Comparison of ENCODE assay signal across 7 cellular contexts in genomic region chr2:20438334-20439192, GRCh38. TPM values are rescaled to one million over a fixed set of nuclear protein-coding genes. Genes with fewer than 3 reads are reported as not detected.
DNase-seq lines count a peak whose midpoint lies in the region; FAIRE-seq and TF ChIP-seq lines count a peak whose summit lies in the region.

No MANE protein-coding gene starts in this region.

- H3K27me3 ChIP-seq in MG63: no peaks in the 10 kb centered on the region
- H3K27me3 ChIP-seq in adipocyte (replicated peaks; ENCODE audit: control insufficient read depth, insufficient read depth, low read length): no peaks in the 10 kb centered on the region
- no peaks in the 10 kb centered on the region for H3K27me3 ChIP-seq in tibial artery
- no peaks in the 10 kb centered on the region for H3K27me3 ChIP-seq in Karpas-422 (ENCODE audit: low read length)

- intact Hi-C loops in tibial artery (cut with DNase I; ENCODE audit: low total_unique reads): no loop called here

- H3K4me1 ChIP-seq in adipocyte (ENCODE audit: control insufficient read depth, insufficient read depth, low read length) (peaks cover 23% of the 10 kb centered on the region), tibial artery (peaks cover 0 to 44% (median 15%) of the 10 kb centered on the region in 4 donors), Karpas-422 (ENCODE audit: low read length) (no peaks in the 10 kb centered on the region)

- no peak overlapping the region for H3K4me2 ChIP-seq in Karpas-422 (ENCODE audit: low read depth, low read length, poor library complexity, severe bottlenecking)

- in situ Hi-C loops in GM13977 (cut with MboI; ENCODE audit: low pct_unique_long_range_greater_than_20kb, low sequenced_read_pairs, unreplicated experiment): no loop called here

- H3K9me3 ChIP-seq in MG63 (no peaks in the 10 kb centered on the region), adipocyte (ENCODE audit: control insufficient read depth, low read length) (no peaks in the 10 kb centered on the region), tibial artery (no peaks in the 10 kb centered on the region), Karpas-422 (ENCODE audit: low read length) (no peaks in the 10 kb centered on the region)

- H3K4me3 ChIP-seq in MG63 (no peak overlapping the region), adipocyte (ENCODE audit: low read length) (peak overlapping the region; percentile 5), tibial artery (no peak overlapping the region), Karpas-422 (ENCODE audit: low read length) (no peak overlapping the region)

- peak; percentile 34 for DNase-seq in MG63
- peak; percentile 92 for DNase-seq in adipocyte (ENCODE audit: low read depth)
- peak; percentile 84 to 88 for DNase-seq in tibial artery
- DNase-seq in Karpas-422: no peak
- DNase-seq in GM13977 (ENCODE audit: low spot score): no peak
- DNase-seq in HK-2 (ENCODE audit: unreplicated experiment): no peak

- H3K36me3 ChIP-seq in MG63: no peaks in the 10 kb centered on the region
- H3K36me3 ChIP-seq in adipocyte (ENCODE audit: control insufficient read depth, insufficient read depth, low read length, severe bottlenecking): no peaks in the 10 kb centered on the region
- no peaks in the 10 kb centered on the region for H3K36me3 ChIP-seq in tibial artery
- no peaks in the 10 kb centered on the region for H3K36me3 ChIP-seq in Karpas-422 (ENCODE audit: insufficient read depth, low read length)

- peak overlapping the region; percentile 72 to 74 for H3K27ac ChIP-seq in tibial artery
- no peak overlapping the region for H3K27ac ChIP-seq in Karpas-422 (ENCODE audit: low read length)

- FAIRE-seq in islet of Langerhans (lab: Jason Lieb, UNC): peak; percentile 96

- H3K79me2 ChIP-seq in Karpas-422 (ENCODE audit: low read length): no peaks in the 10 kb centered on the region

- no peaks in the 10 kb centered on the region; the same call in 1 of the 2 replicates for H4K20me1 ChIP-seq in Karpas-422 (ENCODE audit: insufficient read depth, low read depth, low read length)

- H3K9ac ChIP-seq in adipocyte (ENCODE audit: low read length): peak overlapping the region; percentile 59
- H3K9ac ChIP-seq in Karpas-422 (ENCODE audit: low read length): no peak overlapping the region

- H3K9me2 ChIP-seq in Karpas-422 (replicated peaks; ENCODE audit: insufficient read depth, low read length): no peaks in the 10 kb centered on the region

- no peak overlapping the region for H2AFZ ChIP-seq in Karpas-422 (ENCODE audit: low read length)

- TF ChIP-seq CTCF in tibial artery (IDR thresholded peaks at IDR 0.05): no peak
- no peak for TF ChIP-seq CTCF in GM13977 (IDR thresholded peaks at IDR 0.05; ENCODE audit: extremely low read depth, insufficient read depth, missing control alignments)

RNA-seq across cellular contexts. Expression of gene RHOB, which starts 8.3 kb away (rescaled TPM):
- total RNA-seq in MG63 (2014; rRNA removed; shearing (Covaris generic); ENCODE audit: low replicate concordance): 65.2 and 65.4 TPM in 2 replicates
- not detected in 2 replicates for total RNA-seq in Karpas-422 (2014; rRNA removed; shearing (Covaris generic); ENCODE audit: low replicate concordance)

Comparison
In these comparisons a context has a peak if more than half of its experiments do, and no peak if none do; other contexts are left out.
1. DNase-seq: peak in MG63 (single experiment), adipocyte (single experiment) and tibial artery (2 of 2); none in Karpas-422 (single experiment), GM13977 (single experiment) and HK-2 (single experiment).
2. RNA of gene RHOB, which starts 8.3 kb away (total RNA-seq): 65.2 to 65.4 TPM in MG63; not detected in Karpas-422; every median in the first group is over 10 times any median in the second.